In genomic region chr1:41894101-41894620, GRCh38 we compare ENCODE assay signal across 1 cellular context.
TF ChIP-seq lines count a peak whose summit lies in the region.

No MANE protein-coding gene starts in this region.

TF ChIP-seq in HepG2, 621 proteins besides CTCF, POLR2A, EP300 and RAD21:
- TF ChIP-seq ETS1 (CRISPR knock-in tag; IDR thresholded peaks at IDR 0.05) (no peak), ZNF629 (CRISPR knock-in tag; conservative IDR thresholded peaks at IDR 0.05) (0 out of 2 replicates have a peak, but pooled peaks have one; percentile 9)
